Comparison of ENCODE assay signal across 8 cellular contexts in the genomic region with DNA sequence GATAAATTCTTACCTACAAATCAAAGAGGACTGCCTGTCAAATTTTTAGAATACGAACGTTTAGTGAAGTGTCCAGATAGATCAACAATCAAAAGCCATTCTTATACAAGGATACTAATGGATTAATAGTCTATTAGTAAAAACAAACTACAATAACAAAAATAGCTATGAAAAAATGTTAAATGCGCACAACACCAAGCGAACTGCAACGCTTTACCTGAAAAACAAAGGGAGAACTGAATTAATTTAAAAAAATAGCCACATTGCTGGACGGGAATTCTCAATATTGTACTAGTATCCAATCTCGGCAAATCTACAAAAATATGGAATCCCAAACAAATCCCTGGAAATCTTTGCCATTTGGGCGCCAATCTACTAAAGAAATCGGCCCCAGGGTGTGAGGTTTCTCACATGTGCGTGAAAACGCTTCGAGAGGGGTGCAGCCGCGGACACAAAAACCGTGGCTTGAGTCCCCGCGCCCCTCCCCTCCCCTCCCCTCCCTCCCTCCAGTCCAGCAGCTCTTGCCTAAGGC. TPM values are rescaled to one million over a fixed set of nuclear protein-coding genes. Genes with fewer than 3 reads are reported as not detected.
DNase-seq lines count a peak whose midpoint lies in the region; ATAC-seq and TF ChIP-seq lines count a peak whose summit lies in the region.

No MANE protein-coding gene starts in this region.

- POLR2A ChIA-PET in activated CD8-positive, alpha-beta T cell treated with anti-CD3 and anti-CD28 coated beads for 36 hours (lab: Charles Lee): interaction anchor here (0.7 to 1.4 kb wide), 5 partner anchors 28 to 1008 kb away, joined by 3 to 4 read pairs (median 3); no protein-coding TSS in a partner anchor

- CTCF ChIA-PET in activated CD8-positive, alpha-beta T cell treated with anti-CD3 and anti-CD28 coated beads for 36 hours (lab: Charles Lee): interaction anchor here (1.4 kb wide), 4 partner anchors 12 to 133 kb away, joined by 3 to 4 read pairs (median 3); no protein-coding TSS in a partner anchor

- no peak for TF ChIP-seq CTCF in activated CD8-positive, alpha-beta T cell treated with anti-CD3 and anti-CD28 coated beads for 36 hours (IDR thresholded peaks at IDR 0.05)

- H3K4me3 ChIP-seq in iPS-18a (ENCODE audit: low read length): peak overlapping the region; percentile 91

- no peaks in the 10 kb centered on the region for H3K36me3 ChIP-seq in iPS-18a (ENCODE audit: control insufficient read depth, low read depth, low read length)

- H3K36me3 Mint-ChIP-seq in activated CD8-positive, alpha-beta T cell treated with anti-CD3 and anti-CD28 coated beads for 36 hours (ENCODE audit: low read depth): peaks cover 18% of the 10 kb centered on the region
- peaks cover 6% of the 10 kb centered on the region for H3K36me3 Mint-ChIP-seq in stimulated activated memory B cell treated with anti-CD40 and anti-IgM and Interleukin-4, amounts not matched to agents 10 μg/mL and 1 μg/mL and 100 μg/mL, for 72 hours

- intact Hi-C loops in activated CD8-positive, alpha-beta T cell treated with anti-CD3 and anti-CD28 coated beads for 36 hours (cut with micrococcal nuclease): loop anchor here (5.0 kb wide), 1 partner anchor 55 kb away; a partner anchor contains a TSS

- no peaks in the 10 kb centered on the region for H3K9me3 Mint-ChIP-seq in activated CD8-positive, alpha-beta T cell treated with anti-CD3 and anti-CD28 coated beads for 36 hours
- H3K9me3 Mint-ChIP-seq in stimulated activated memory B cell treated with anti-CD40 and anti-IgM and Interleukin-4, amounts not matched to agents 10 μg/mL and 1 μg/mL and 100 μg/mL, for 72 hours: no peaks in the 10 kb centered on the region

- H3K27ac ChIP-seq in iPS-18a (ENCODE audit: low read length): peak overlapping the region; percentile 58

- DNase-seq in NCI-H510A treated with DMSO at 0.1 percent for 48 hours (lab: John Stamatoyannopoulos, UW) (peak; percentile 52), NCI-H510A (lab: John Stamatoyannopoulos, UW) (no peak), dermis blood vessel endothelial cell (no peak), NCI-H748 (lab: John Stamatoyannopoulos, UW; ENCODE audit: unreplicated experiment) (no peak)
- no peak for DNase-seq in activated CD8-positive, alpha-beta T cell treated with anti-CD3 and anti-CD28 coated beads for 36 hours

- no peaks in the 10 kb centered on the region for H3K27me3 ChIP-seq in iPS-18a (ENCODE audit: control insufficient read depth, insufficient read depth, low read length)

- H3K4me1 ChIP-seq in iPS-18a (ENCODE audit: control insufficient read depth, low read depth, low read length): peaks cover 25% of the 10 kb centered on the region

- peaks cover 47% of the 10 kb centered on the region for H3K4me1 Mint-ChIP-seq in activated CD8-positive, alpha-beta T cell treated with anti-CD3 and anti-CD28 coated beads for 36 hours (ENCODE audit: low read depth)
- H3K4me1 Mint-ChIP-seq in stimulated activated memory B cell treated with anti-CD40 and anti-IgM and Interleukin-4, amounts not matched to agents 10 μg/mL and 1 μg/mL and 100 μg/mL, for 72 hours: peaks cover 37% of the 10 kb centered on the region

- H3K9ac ChIP-seq in iPS-18a (ENCODE audit: low read length): peak overlapping the region; percentile 95

- peak overlapping the region; percentile 82 for H3K4me3 Mint-ChIP-seq in activated CD8-positive, alpha-beta T cell treated with anti-CD3 and anti-CD28 coated beads for 36 hours
- H3K4me3 Mint-ChIP-seq in stimulated activated memory B cell treated with anti-CD40 and anti-IgM and Interleukin-4, amounts not matched to agents 10 μg/mL and 1 μg/mL and 100 μg/mL, for 72 hours: peak overlapping the region; percentile 99

- no peaks in the 10 kb centered on the region for H3K9me3 ChIP-seq in iPS-18a (ENCODE audit: control insufficient read depth, low read depth, low read length)

- no peaks in the 10 kb centered on the region for H3K27me3 Mint-ChIP-seq in activated CD8-positive, alpha-beta T cell treated with anti-CD3 and anti-CD28 coated beads for 36 hours
- no peaks in the 10 kb centered on the region for H3K27me3 Mint-ChIP-seq in stimulated activated memory B cell treated with anti-CD40 and anti-IgM and Interleukin-4, amounts not matched to agents 10 μg/mL and 1 μg/mL and 100 μg/mL, for 72 hours

- peak overlapping the region; percentile 93 for H3K27ac Mint-ChIP-seq in activated CD8-positive, alpha-beta T cell treated with anti-CD3 and anti-CD28 coated beads for 36 hours
- H3K27ac Mint-ChIP-seq in stimulated activated memory B cell treated with anti-CD40 and anti-IgM and Interleukin-4, amounts not matched to agents 10 μg/mL and 1 μg/mL and 100 μg/mL, for 72 hours: peak overlapping the region; percentile 99

- no peak for ATAC-seq in activated CD8-positive, alpha-beta T cell treated with anti-CD3 and anti-CD28 coated beads for 36 hours
- no peak for ATAC-seq in stimulated activated memory B cell treated with anti-CD40 and anti-IgM and Interleukin-4, amounts not matched to agents 10 μg/mL and 1 μg/mL and 100 μg/mL, for 72 hours
- no peak for ATAC-seq in HG03457 (IDR thresholded peaks at IDR 0.05; ENCODE audit: unreplicated experiment)

RNA-seq across cellular contexts. Expression of a gene that starts 55.6 kb away (rescaled TPM):
- 10 to 100 TPM; 40.6 to 42.5 TPM for total RNA-seq in activated CD8-positive, alpha-beta T cell treated with anti-CD3 and anti-CD28 coated beads for 36 hours
- total RNA-seq in dermis blood vessel endothelial cell: 13.5 and 15.3 TPM in 2 replicates
